In the genomic region with DNA sequence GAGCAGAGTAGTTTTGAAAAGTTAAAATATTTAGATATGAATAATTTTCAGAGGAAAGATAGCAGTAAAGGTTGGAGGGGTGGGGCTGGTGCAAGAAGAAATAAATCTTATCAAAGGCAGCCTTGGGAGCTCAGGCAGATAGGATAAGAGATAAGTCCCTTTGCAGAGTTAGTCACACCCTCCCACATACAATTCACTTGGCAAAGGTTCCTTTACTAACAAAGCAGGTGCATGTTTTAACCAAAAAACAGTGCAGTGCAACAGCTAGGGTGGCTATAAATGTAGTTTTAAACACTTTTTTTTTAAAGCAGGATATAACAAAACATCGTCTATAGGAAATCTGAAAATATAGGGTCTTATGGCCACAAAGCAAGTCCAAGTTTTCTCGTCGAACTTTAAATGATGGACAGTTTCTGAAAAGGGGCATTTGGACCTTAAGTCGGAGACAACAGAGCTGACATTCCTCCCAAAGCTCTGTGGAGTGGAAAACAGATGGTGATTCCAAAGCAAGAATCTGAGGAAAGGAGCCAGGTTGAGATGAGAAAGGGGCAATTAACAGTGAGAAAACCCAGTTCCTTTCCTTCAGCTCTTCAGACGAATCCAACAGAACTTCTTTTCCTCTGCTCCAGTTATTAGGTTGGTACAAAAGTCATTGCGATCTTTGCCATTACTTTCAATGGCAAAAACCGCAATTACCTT, we compare ENCODE assay signal across 2 cellular contexts.
TF ChIP-seq lines count a peak whose summit lies in the region.

No MANE protein-coding gene starts in this region.

TF ChIP-seq in HEK293, 187 proteins besides CTCF, POLR2A, EP300 and RAD21:
- 0 out of 2 replicates have a peak, but pooled peaks have one; percentile 27 for TF ChIP-seq SP7 (tag by site-specific recombination; IDR thresholded peaks at IDR 0.05)
- TF ChIP-seq PRDM6 (tag by site-specific recombination; IDR thresholded peaks at IDR 0.05) = 0 out of 2 replicates have a peak, but pooled peaks have one; percentile 17
- no peak for TF ChIP-seq ZNF24 (tag by site-specific recombination; IDR thresholded peaks at IDR 0.05)
- peak; percentile 46; the same call in 1 of the 2 replicates for TF ChIP-seq ZFHX2 (tag by site-specific recombination; conservative IDR thresholded peaks at IDR 0.05)
- TF ChIP-seq ZFP69B (tag by site-specific recombination; IDR thresholded peaks at IDR 0.05) = no peak

TF ChIP-seq in GM12878, 131 proteins besides CTCF, POLR2A, EP300 and RAD21:
- TF ChIP-seq GATAD2B (conservative IDR thresholded peaks at IDR 0.05; ENCODE audit: low read depth) = no peak
- no peak for TF ChIP-seq SIN3A (IDR thresholded peaks at IDR 0.05; ENCODE audit: low read depth, low read length)
- TF ChIP-seq, protein P1, sequence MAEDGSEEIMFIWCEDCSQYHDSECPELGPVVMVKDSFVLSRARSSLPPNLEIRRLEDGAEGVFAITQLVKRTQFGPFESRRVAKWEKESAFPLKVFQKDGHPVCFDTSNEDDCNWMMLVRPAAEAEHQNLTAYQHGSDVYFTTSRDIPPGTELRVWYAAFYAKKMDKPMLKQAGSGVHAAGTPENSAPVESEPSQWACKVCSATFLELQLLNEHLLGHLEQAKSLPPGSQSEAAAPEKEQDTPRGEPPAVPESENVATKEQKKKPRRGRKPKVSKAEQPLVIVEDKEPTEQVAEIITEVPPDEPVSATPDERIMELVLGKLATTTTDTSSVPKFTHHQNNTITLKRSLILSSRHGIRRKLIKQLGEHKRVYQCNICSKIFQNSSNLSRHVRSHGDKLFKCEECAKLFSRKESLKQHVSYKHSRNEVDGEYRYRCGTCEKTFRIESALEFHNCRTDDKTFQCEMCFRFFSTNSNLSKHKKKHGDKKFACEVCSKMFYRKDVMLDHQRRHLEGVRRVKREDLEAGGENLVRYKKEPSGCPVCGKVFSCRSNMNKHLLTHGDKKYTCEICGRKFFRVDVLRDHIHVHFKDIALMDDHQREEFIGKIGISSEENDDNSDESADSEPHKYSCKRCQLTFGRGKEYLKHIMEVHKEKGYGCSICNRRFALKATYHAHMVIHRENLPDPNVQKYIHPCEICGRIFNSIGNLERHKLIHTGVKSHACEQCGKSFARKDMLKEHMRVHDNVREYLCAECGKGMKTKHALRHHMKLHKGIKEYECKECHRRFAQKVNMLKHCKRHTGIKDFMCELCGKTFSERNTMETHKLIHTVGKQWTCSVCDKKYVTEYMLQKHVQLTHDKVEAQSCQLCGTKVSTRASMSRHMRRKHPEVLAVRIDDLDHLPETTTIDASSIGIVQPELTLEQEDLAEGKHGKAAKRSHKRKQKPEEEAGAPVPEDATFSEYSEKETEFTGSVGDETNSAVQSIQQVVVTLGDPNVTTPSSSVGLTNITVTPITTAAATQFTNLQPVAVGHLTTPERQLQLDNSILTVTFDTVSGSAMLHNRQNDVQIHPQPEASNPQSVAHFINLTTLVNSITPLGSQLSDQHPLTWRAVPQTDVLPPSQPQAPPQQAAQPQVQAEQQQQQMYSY (CRISPR knock-in tag; IDR thresholded peaks at IDR 0.05) = no peak
- no peak for TF ChIP-seq TCF3 (IDR thresholded peaks at IDR 0.05; ENCODE audit: borderline replicate concordance, insufficient read depth, low read depth, low read length)
- TF ChIP-seq CHD2 (IDR thresholded peaks at IDR 0.05; ENCODE audit: borderline replicate concordance, low read depth, low read length) = no peak
- TF ChIP-seq ZNF207 (IDR thresholded peaks at IDR 0.05; ENCODE audit: borderline replicate concordance) = no peak
- TF ChIP-seq ZNF24 (IDR thresholded peaks at IDR 0.05) = no peak
- no peak for TF ChIP-seq PML (IDR thresholded peaks at IDR 0.05; ENCODE audit: low read length)
- no peak for TF ChIP-seq DPF2 (IDR thresholded peaks at IDR 0.05)
- TF ChIP-seq, protein P2, sequence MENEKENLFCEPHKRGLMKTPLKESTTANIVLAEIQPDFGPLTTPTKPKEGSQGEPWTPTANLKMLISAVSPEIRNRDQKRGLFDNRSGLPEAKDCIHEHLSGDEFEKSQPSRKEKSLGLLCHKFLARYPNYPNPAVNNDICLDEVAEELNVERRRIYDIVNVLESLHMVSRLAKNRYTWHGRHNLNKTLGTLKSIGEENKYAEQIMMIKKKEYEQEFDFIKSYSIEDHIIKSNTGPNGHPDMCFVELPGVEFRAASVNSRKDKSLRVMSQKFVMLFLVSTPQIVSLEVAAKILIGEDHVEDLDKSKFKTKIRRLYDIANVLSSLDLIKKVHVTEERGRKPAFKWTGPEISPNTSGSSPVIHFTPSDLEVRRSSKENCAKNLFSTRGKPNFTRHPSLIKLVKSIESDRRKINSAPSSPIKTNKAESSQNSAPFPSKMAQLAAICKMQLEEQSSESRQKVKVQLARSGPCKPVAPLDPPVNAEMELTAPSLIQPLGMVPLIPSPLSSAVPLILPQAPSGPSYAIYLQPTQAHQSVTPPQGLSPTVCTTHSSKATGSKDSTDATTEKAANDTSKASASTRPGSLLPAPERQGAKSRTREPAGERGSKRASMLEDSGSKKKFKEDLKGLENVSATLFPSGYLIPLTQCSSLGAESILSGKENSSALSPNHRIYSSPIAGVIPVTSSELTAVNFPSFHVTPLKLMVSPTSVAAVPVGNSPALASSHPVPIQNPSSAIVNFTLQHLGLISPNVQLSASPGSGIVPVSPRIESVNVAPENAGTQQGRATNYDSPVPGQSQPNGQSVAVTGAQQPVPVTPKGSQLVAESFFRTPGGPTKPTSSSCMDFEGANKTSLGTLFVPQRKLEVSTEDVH (IDR thresholded peaks at IDR 0.05; ENCODE audit: low read depth, partially characterized antibody) = no peak
- TF ChIP-seq, protein P3, sequence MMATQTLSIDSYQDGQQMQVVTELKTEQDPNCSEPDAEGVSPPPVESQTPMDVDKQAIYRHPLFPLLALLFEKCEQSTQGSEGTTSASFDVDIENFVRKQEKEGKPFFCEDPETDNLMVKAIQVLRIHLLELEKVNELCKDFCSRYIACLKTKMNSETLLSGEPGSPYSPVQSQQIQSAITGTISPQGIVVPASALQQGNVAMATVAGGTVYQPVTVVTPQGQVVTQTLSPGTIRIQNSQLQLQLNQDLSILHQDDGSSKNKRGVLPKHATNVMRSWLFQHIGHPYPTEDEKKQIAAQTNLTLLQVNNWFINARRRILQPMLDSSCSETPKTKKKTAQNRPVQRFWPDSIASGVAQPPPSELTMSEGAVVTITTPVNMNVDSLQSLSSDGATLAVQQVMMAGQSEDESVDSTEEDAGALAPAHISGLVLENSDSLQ (IDR thresholded peaks at IDR 0.05) = no peak
- TF ChIP-seq PAX5 (IDR thresholded peaks at IDR 0.05; ENCODE audit: borderline replicate concordance, low read depth, low read length) = no peak
- TF ChIP-seq MYB (IDR thresholded peaks at IDR 0.05; ENCODE audit: borderline replicate concordance, low read depth, low read length) = no peak
- TF ChIP-seq BCL11A (IDR thresholded peaks at IDR 0.05; ENCODE audit: low read depth, low read length) = no peak
- TF ChIP-seq, protein P4, sequence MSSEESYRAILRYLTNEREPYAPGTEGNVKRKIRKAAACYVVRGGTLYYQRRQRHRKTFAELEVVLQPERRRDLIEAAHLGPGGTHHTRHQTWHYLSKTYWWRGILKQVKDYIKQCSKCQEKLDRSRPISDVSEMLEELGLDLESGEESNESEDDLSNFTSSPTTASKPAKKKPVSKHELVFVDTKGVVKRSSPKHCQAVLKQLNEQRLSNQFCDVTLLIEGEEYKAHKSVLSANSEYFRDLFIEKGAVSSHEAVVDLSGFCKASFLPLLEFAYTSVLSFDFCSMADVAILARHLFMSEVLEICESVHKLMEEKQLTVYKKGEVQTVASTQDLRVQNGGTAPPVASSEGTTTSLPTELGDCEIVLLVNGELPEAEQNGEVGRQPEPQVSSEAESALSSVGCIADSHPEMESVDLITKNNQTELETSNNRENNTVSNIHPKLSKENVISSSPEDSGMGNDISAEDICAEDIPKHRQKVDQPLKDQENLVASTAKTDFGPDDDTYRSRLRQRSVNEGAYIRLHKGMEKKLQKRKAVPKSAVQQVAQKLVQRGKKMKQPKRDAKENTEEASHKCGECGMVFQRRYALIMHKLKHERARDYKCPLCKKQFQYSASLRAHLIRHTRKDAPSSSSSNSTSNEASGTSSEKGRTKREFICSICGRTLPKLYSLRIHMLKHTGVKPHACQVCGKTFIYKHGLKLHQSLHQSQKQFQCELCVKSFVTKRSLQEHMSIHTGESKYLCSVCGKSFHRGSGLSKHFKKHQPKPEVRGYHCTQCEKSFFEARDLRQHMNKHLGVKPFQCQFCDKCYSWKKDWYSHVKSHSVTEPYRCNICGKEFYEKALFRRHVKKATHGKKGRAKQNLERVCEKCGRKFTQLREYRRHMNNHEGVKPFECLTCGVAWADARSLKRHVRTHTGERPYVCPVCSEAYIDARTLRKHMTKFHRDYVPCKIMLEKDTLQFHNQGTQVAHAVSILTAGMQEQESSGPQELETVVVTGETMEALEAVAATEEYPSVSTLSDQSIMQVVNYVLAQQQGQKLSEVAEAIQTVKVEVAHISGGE (CRISPR knock-in tag; IDR thresholded peaks at IDR 0.05) = no peak
- no peak for TF ChIP-seq ZBED1 (IDR thresholded peaks at IDR 0.05; ENCODE audit: borderline replicate concordance)
- no peak for TF ChIP-seq SMAD5 (IDR thresholded peaks at IDR 0.05; ENCODE audit: low read depth)
- TF ChIP-seq TAF1 (IDR thresholded peaks at IDR 0.05; ENCODE audit: borderline replicate concordance, low read depth, low read length) = no peak
- no peak for TF ChIP-seq USF2 (IDR thresholded peaks at IDR 0.05; ENCODE audit: borderline replicate concordance, low read depth, low read length)
- no peak for TF ChIP-seq ZNF622 (IDR thresholded peaks at IDR 0.05)
